Comparison of ENCODE assay signal across 8 cellular contexts in genomic region chr3:72100626-72101187, GRCh38.
DNase-seq lines count a peak whose midpoint lies in the region; ATAC-seq and TF ChIP-seq lines count a peak whose summit lies in the region.

No MANE protein-coding gene starts in this region.

- peak overlapping the region; percentile 84 for H3K4me3 Mint-ChIP-seq in CD4-positive, alpha-beta T cell

- H3K9ac ChIP-seq in subcutaneous abdominal adipose tissue (ENCODE audit: low read length in 5 of 5) = peak overlapping the region in 4 of 5 donors; percentile 21 to 60 (median 50)

- ATAC-seq in CD4-positive, alpha-beta T cell (ENCODE audit: poor library complexity) = peak; percentile 91
- ATAC-seq in GM19324 (IDR thresholded peaks at IDR 0.05; ENCODE audit: low FRiP score, unreplicated experiment) (peak; percentile 61), HG03442 (IDR thresholded peaks at IDR 0.05; ENCODE audit: unreplicated experiment) (peak; percentile 63)

- intact Hi-C loops in CD4-positive, alpha-beta T cell (cut with DNase I, micrococcal nuclease) = loop anchor here in 1 of 2 experiments (10.0 kb wide), 1 partner anchor 386 kb away; no protein-coding TSS in a partner anchor

- H3K4me1 Mint-ChIP-seq in CD4-positive, alpha-beta T cell (ENCODE audit: low read depth) = peaks cover 26% of the 10 kb centered on the region

- H3K4me1 ChIP-seq in subcutaneous abdominal adipose tissue (ENCODE audit: control insufficient read depth in 5 of 5, insufficient read depth in 5 of 5, low read length in 5 of 5) = peaks cover 5 to 36% (median 13%) of the 10 kb centered on the region in 5 donors

- no peak for TF ChIP-seq CTCF in CD4-positive, alpha-beta T cell (IDR thresholded peaks at IDR 0.05)
- no peak for TF ChIP-seq CTCF in RWPE1 (conservative IDR thresholded peaks at IDR 0.05; ENCODE audit: low read depth)

- H3K36me3 ChIP-seq in subcutaneous abdominal adipose tissue (ENCODE audit: control insufficient read depth in 5 of 5, insufficient read depth in 5 of 5, low read length in 5 of 5) = no peaks in the 10 kb centered on the region

- POLR2A ChIA-PET in CD4-positive, alpha-beta T cell (lab: Charles Lee) = interaction anchor here (1.0 to 1.4 kb wide), 3 partner anchors 21 to 346 kb away, joined by 3 to 7 read pairs (median 3); partner anchors contain the start of gene RYBP
- POLR2A ChIA-PET in RWPE1 (lab: Yijun Ruan, JAX; ENCODE audit: low non-redundant PET) = no interaction called here

- no peaks in the 10 kb centered on the region for H3K36me3 Mint-ChIP-seq in CD4-positive, alpha-beta T cell (ENCODE audit: low read depth)

- peak; percentile 53 to 88 (median 70) for DNase-seq in CD4-positive, alpha-beta T cell
- DNase-seq in RWPE1 (ENCODE audit: low spot score) (peak; percentile 23), activated gamma-delta T cell (lab: John Stamatoyannopoulos, UW) (peak; percentile 53), globus pallidus (ENCODE audit: low spot score) (peak; percentile 82), nucleus accumbens (lab: John Stamatoyannopoulos, UW) (peak in 54 of 56 donors; percentile 13 to 90 (median 62))

- H3K4me3 ChIP-seq in subcutaneous abdominal adipose tissue (ENCODE audit: low read depth in 1 of 5, low read length in 5 of 5) = peak overlapping the region in 4 of 5 donors; percentile 31 to 55 (median 46)

- H3K27me3 ChIP-seq in CD4-positive, alpha-beta T cell (ENCODE audit: control insufficient read depth, insufficient read depth, low read length) = no peaks in the 10 kb centered on the region
- peaks cover 0 to 2% (median 0%) of the 10 kb centered on the region in 5 donors for H3K27me3 ChIP-seq in subcutaneous abdominal adipose tissue (ENCODE audit: control insufficient read depth in 5 of 5, insufficient read depth in 4 of 5, low read length in 5 of 5)

- H3K9me3 Mint-ChIP-seq in CD4-positive, alpha-beta T cell = no peaks in the 10 kb centered on the region

- H3K27ac Mint-ChIP-seq in CD4-positive, alpha-beta T cell = peak overlapping the region; percentile 75

- CTCF ChIA-PET in CD4-positive, alpha-beta T cell (lab: Charles Lee) = interaction anchor here (0.6 kb wide), 1 partner anchor 382 kb away, joined by 3 read pairs; no protein-coding TSS in a partner anchor
- CTCF ChIA-PET in RWPE1 (lab: Yijun Ruan, JAX) = no interaction called here

- H3K27ac ChIP-seq in CD4-positive, alpha-beta T cell (ENCODE audit: low read depth, low read length) = no peak overlapping the region
- H3K27ac ChIP-seq in RWPE1 (no peak overlapping the region), subcutaneous abdominal adipose tissue (ENCODE audit: low read depth, low read length) (no peak overlapping the region)

- H3K9me3 ChIP-seq in CD4-positive, alpha-beta T cell (ENCODE audit: control insufficient read depth, low read length) = no peaks in the 10 kb centered on the region
- H3K9me3 ChIP-seq in subcutaneous abdominal adipose tissue (ENCODE audit: control insufficient read depth in 5 of 5, low read length in 5 of 5) = peaks cover 0 to 3% (median 0%) of the 10 kb centered on the region in 5 donors

- H3K27me3 Mint-ChIP-seq in CD4-positive, alpha-beta T cell = no peaks in the 10 kb centered on the region

Comparison
In these comparisons a context has a peak if more than half of its experiments do, and no peak if none do; other contexts are left out.
1. DNase-seq: peak in every context shown above with its lines; median percentile 82 in globus pallidus; 70 in CD4-positive, alpha-beta T cell; 62 in nucleus accumbens; 53 in activated gamma-delta T cell; 23 in RWPE1.